ENCODE assay signal across 8 cellular contexts in genomic region chr1:21262282-21263051, GRCh38. TPM values are rescaled to one million over a fixed set of nuclear protein-coding genes. Genes with fewer than 3 reads are reported as not detected.
DNase-seq lines count a peak whose midpoint lies in the region; ATAC-seq, FAIRE-seq and TF ChIP-seq lines count a peak whose summit lies in the region.

No MANE protein-coding gene starts in this region.

- no peaks in the 10 kb centered on the region for H3K27me3 ChIP-seq in Panc1 (ENCODE audit: control insufficient read depth, insufficient read depth, low read length)
- H3K27me3 ChIP-seq in H1 (replicated peaks in 1 of 4; ENCODE audit: control insufficient read depth in 3 of 4, extremely low read depth in 1 of 4, insufficient read depth in 3 of 4, low read length in 3 of 4), result no peaks in the 10 kb centered on the region
- H3K27me3 ChIP-seq in upper lobe of right lung, result no peaks in the 10 kb centered on the region

- intact Hi-C loops in Panc1 (cut with micrococcal nuclease; ENCODE audit: unreplicated experiment) (no loop called here), mucosa of descending colon (cut with DNase I, micrococcal nuclease) (no loop called here), upper lobe of right lung (cut with DNase I) (loop anchor here (10.0 kb wide), 1 partner anchor 72 kb away; no protein-coding TSS in a partner anchor)

- TF ChIP-seq EP300 in H1 (IDR thresholded peaks at IDR 0.05; ENCODE audit: borderline replicate concordance in 1 of 2, low read depth in 2 of 2, low read length in 2 of 2), result no peak

- DNase-seq in DMS79 treated with DMSO at 0.1 percent for 48 hours (lab: John Stamatoyannopoulos, UW) (peak; percentile 80), Panc1 (ENCODE audit: low read depth, low spot score) (no peak), H1 (ENCODE audit: low read depth in 1 of 2, low spot score in 2 of 2) (no peak), mucosa of descending colon (peak in 2 of 3 donors; percentile 25 to 69), upper lobe of right lung (no peak), NCI-H2081 (lab: John Stamatoyannopoulos, UW) (no peak), activated gamma-delta T cell (lab: John Stamatoyannopoulos, UW) (no peak)

- H3K4ac ChIP-seq in H1 (replicated peaks; ENCODE audit: insufficient read length, low read depth, low read length), result peak overlapping the region; percentile 54

- ATAC-seq in Panc1 (peak; percentile 74), mucosa of descending colon (peak; percentile 50), upper lobe of right lung (peak; percentile 58), HG03159 (IDR thresholded peaks at IDR 0.05; ENCODE audit: unreplicated experiment) (no peak)

- 80% methylated on average over 23 of the region's 23 CpGs; no CpG with 5 or more reads in 1 of the 2 experiments for WGBS in H1 (ENCODE audit: extremely low coverage in 1 of 2, insufficient coverage in 1 of 2, insufficient read length in 1 of 2, insufficient replicate concordance in 2 of 2, low coverage in 1 of 2, low lambda C conversion rate in 2 of 2, missing lambda C conversion rate in 1 of 2), 2 experiments

- no peak for TF ChIP-seq RAD21 in H1 (IDR thresholded peaks at IDR 0.05 in 1 of 2, conservative IDR thresholded peaks at IDR 0.05 in 1 of 2; ENCODE audit: low read depth in 2 of 2, low read length in 2 of 2)

- H3K4me3 ChIP-seq in Panc1 (ENCODE audit: low read depth in 2 of 2, low read length in 2 of 2), result no peak overlapping the region
- H3K4me3 ChIP-seq in H1 (ENCODE audit: extremely low read depth in 1 of 4, insufficient read depth in 2 of 4, low read depth in 3 of 4, low read length in 4 of 4), result no peak overlapping the region
- no peak overlapping the region for H3K4me3 ChIP-seq in mucosa of descending colon
- no peak overlapping the region for H3K4me3 ChIP-seq in upper lobe of right lung

- no peak overlapping the region for H3K23ac ChIP-seq in H1 (ENCODE audit: insufficient read length)

- H4K5ac ChIP-seq in H1 (ENCODE audit: insufficient read length, low read depth, low read length), result no peak overlapping the region

- H3K14ac ChIP-seq in H1 (ENCODE audit: insufficient read length), result no peak overlapping the region

- POLR2A ChIA-PET in Panc1 (lab: Charles Lee), result interaction anchor here (0.6 kb wide), 2 partner anchors 48 to 112 kb away, joined by 7 to 8 read pairs; no protein-coding TSS in a partner anchor
- POLR2A ChIA-PET in H1 (lab: Charles Lee; ENCODE audit: partially characterized antibody), result interaction anchor here (0.9 to 1.7 kb wide), 12 partner anchors 11 to 82 kb away, joined by 3 to 8 read pairs (median 4); no protein-coding TSS in a partner anchor

- FAIRE-seq in H1 (lab: Jason Lieb, UNC), result no peak

- H2BK20ac ChIP-seq in H1 (ENCODE audit: low read length), result no peak overlapping the region

- no peak overlapping the region for H2BK15ac ChIP-seq in H1 (ENCODE audit: low read length)

- H2BK12ac ChIP-seq in H1 (ENCODE audit: low read depth, low read length), result peak overlapping the region; percentile 77

- H3K4me2 ChIP-seq in H1 (ENCODE audit: insufficient read depth in 1 of 2, low read depth in 2 of 2, low read length in 2 of 2), result peak overlapping the region; percentile 15 to 16; a peak in 3 of 4 replicates

- TF ChIP-seq POLR2A in H1 (IDR thresholded peaks at IDR 0.05; ENCODE audit: control extremely low read depth in 1 of 2, low read depth in 2 of 2, low read length in 2 of 2), result no peak

- no peaks in the 10 kb centered on the region for H3K79me1 ChIP-seq in H1 (ENCODE audit: low read depth, low read length)

- no peaks in the 10 kb centered on the region for H3K79me2 ChIP-seq in H1 (ENCODE audit: control insufficient read depth in 1 of 2, insufficient read depth in 2 of 2, low read length in 2 of 2)

- H3K27ac ChIP-seq in Panc1 (ENCODE audit: low read length) (peak overlapping the region; percentile 91), H1 (ENCODE audit: low read depth, low read length) (no peak overlapping the region), upper lobe of right lung (peak overlapping the region; percentile 73)

- H4K91ac ChIP-seq in H1 (replicated peaks; ENCODE audit: insufficient read length, low read length), result no peak overlapping the region

- no peak overlapping the region for H2BK120ac ChIP-seq in H1 (replicated peaks; ENCODE audit: low read depth, low read length)

- H2AFZ ChIP-seq in H1 (ENCODE audit: low read length), result no peak overlapping the region

- H3K56ac ChIP-seq in H1 (replicated peaks; ENCODE audit: insufficient read length, low read depth, low read length), result no peak overlapping the region

- peaks cover 24% of the 10 kb centered on the region for H3K4me1 ChIP-seq in Panc1 (ENCODE audit: control insufficient read depth, insufficient read depth, low read length)
- peaks cover 0 to 15% (median 7%) of the 10 kb centered on the region in 4 experiments; a peak in 5 of 7 replicates for H3K4me1 ChIP-seq in H1 (replicated peaks in 1 of 4; ENCODE audit: control insufficient read depth in 3 of 4, insufficient read depth in 4 of 4, low read length in 3 of 4)
- H3K4me1 ChIP-seq in mucosa of descending colon (ENCODE audit: low read depth), result peaks cover 9% of the 10 kb centered on the region
- peaks cover 38% of the 10 kb centered on the region for H3K4me1 ChIP-seq in upper lobe of right lung

- H2BK5ac ChIP-seq in H1 (ENCODE audit: low read depth, low read length), result peak overlapping the region; percentile 82

- no peak overlapping the region for H2AK5ac ChIP-seq in H1 (ENCODE audit: low read depth, low read length)

- H3K18ac ChIP-seq in H1 (ENCODE audit: extremely low read depth, low read length), result peak overlapping the region; percentile 48; the same call in 1 of the 2 replicates

- in situ Hi-C loops in Panc1 (cut with HindIII; ENCODE audit: low pct_unique_long_range_greater_than_20kb, low sequenced_read_pairs), result no loop called here

- CTCF ChIA-PET in Panc1 (lab: Charles Lee) (interaction anchor here (1.1 to 2.0 kb wide), 2 partner anchors 8 to 76 kb away, joined by 4 to 12 read pairs; no protein-coding TSS in a partner anchor), H1 (lab: Charles Lee; ENCODE audit: partially characterized antibody) (interaction anchor here (0.7 to 12.4 kb wide), 20 partner anchors 8 to 333 kb away, joined by 3 to 374 read pairs (median 4); no protein-coding TSS in a partner anchor)

- peaks cover 0 to 2% of the 10 kb centered on the region in 2 experiments for H4K20me1 ChIP-seq in H1 (replicated peaks in 1 of 2; ENCODE audit: control insufficient read depth in 1 of 2, insufficient read depth in 2 of 2, low read length in 2 of 2)

- TF ChIP-seq CTCF in Panc1 (IDR thresholded peaks at IDR 0.05), result no peak
- TF ChIP-seq CTCF in H1 (IDR thresholded peaks at IDR 0.05; ENCODE audit: control extremely low read depth in 1 of 3, insufficient read depth in 1 of 3, low read depth in 1 of 3, low read length in 3 of 3), result no peak
- TF ChIP-seq CTCF in mucosa of descending colon (IDR thresholded peaks at IDR 0.05), result no peak
- TF ChIP-seq CTCF in upper lobe of right lung (IDR thresholded peaks at IDR 0.05), result no peak

- no peaks in the 10 kb centered on the region for H3K23me2 ChIP-seq in H1 (ENCODE audit: low read depth, low read length)

- H3K9ac ChIP-seq in H1 (replicated peaks in 1 of 4; ENCODE audit: extremely low read depth in 1 of 4, low read depth in 3 of 4, low read length in 3 of 4), result no peak overlapping the region; a peak in 1 of 7 replicates

- peak overlapping the region; percentile 63; the same call in 1 of the 2 replicates for H4K8ac ChIP-seq in H1 (ENCODE audit: extremely low read depth, insufficient read depth, low read length)

- no peaks in the 10 kb centered on the region for H3K36me3 ChIP-seq in Panc1 (ENCODE audit: control insufficient read depth, insufficient read depth, low read length)
- H3K36me3 ChIP-seq in H1 (ENCODE audit: control insufficient read depth in 2 of 4, insufficient read depth in 4 of 4, low read length in 3 of 4), result no peaks in the 10 kb centered on the region; a peak in 1 of 8 replicates
- no peaks in the 10 kb centered on the region for H3K36me3 ChIP-seq in mucosa of descending colon (ENCODE audit: low read depth)
- peaks cover 9% of the 10 kb centered on the region for H3K36me3 ChIP-seq in upper lobe of right lung

- BruUV-seq in Panc1 (replicated peaks; lab: Mats Ljungman, UMichigan), result no TSS peak

- H3K9me3 ChIP-seq in Panc1 (ENCODE audit: control insufficient read depth, insufficient read depth, low read depth, low read length) (no peaks in the 10 kb centered on the region), H1 (ENCODE audit: insufficient read depth in 2 of 2, low read depth in 1 of 2, low read length in 1 of 2) (no peaks in the 10 kb centered on the region), mucosa of descending colon (no peaks in the 10 kb centered on the region), upper lobe of right lung (no peaks in the 10 kb centered on the region)

TF ChIP-seq in H1, 55 proteins besides CTCF, POLR2A, EP300 and RAD21:
- TF ChIP-seq TEAD4 (IDR thresholded peaks at IDR 0.05; ENCODE audit: low read depth, low read length), result no peak

RNA-seq across cellular contexts. Expression of gene ECE1, which starts 27.8 kb away (rescaled TPM):
- 192 TPM for total RNA-seq in Panc1 (2021; ENCODE audit: unreplicated experiment)
- polyA plus RNA-seq in Panc1 (2012; ENCODE audit: insufficient read length), result 250 TPM
- total RNA-seq in H1 (2021; fragmentation: NEBNext Ultra II Directional; extraction: Animal tissue kit (Norgen Biotek cat#: 25700)), result 36.8 and 37.1 TPM in 2 replicates
- 21.4 and 26.7 TPM in 2 replicates for polyA plus RNA-seq in H1 (2011; rRNA removed)
- polyA plus RNA-seq in H1 (2011; cell fraction: cytosol; rRNA removed), result 15.9 TPM
- polyA plus RNA-seq in H1 (2011; cell fraction: nucleus; rRNA removed), result 24.2 TPM
- polyA plus RNA-seq in H1 (2012, experiment 1 of 2), result 23.4 to 31.1 TPM (median 26.4 TPM) in 4 replicates
- polyA plus RNA-seq in H1 (2012, experiment 2 of 2), result 17.3 TPM
- polyA plus RNA-seq in H1 (2013, experiment 1 of 2), result 44.8 TPM
- 44.6 TPM for polyA plus RNA-seq in H1 (2013, experiment 2 of 2)
- polyA minus RNA-seq in H1 (2011; rRNA and poly(A)+ RNA removed), result 23.9 and 27.9 TPM in 2 replicates
- 13.4 TPM for polyA minus RNA-seq in H1 (2011; cell fraction: cytosol; rRNA and poly(A)+ RNA removed)
- polyA minus RNA-seq in H1 (2011; cell fraction: nucleus; rRNA and poly(A)+ RNA removed), result 12.3 TPM
- 100 to 1,000 TPM; 103 to 161 (median 149) TPM for total RNA-seq in mucosa of descending colon
- total RNA-seq in upper lobe of right lung, result 108 TPM

Comparison
In these comparisons a context has a peak if more than half of its experiments do, and no peak if none do; other contexts are left out.
1. DNase-seq: peak in DMS79 treated with DMSO at 0.1 percent for 48 hours (single experiment) and mucosa of descending colon (2 of 3); none in Panc1 (single experiment), H1 (0 of 2), upper lobe of right lung (single experiment), NCI-H2081 (0 of 2) and activated gamma-delta T cell (single experiment).